10 cellular contexts compared by ENCODE assay signal in the genomic region with DNA sequence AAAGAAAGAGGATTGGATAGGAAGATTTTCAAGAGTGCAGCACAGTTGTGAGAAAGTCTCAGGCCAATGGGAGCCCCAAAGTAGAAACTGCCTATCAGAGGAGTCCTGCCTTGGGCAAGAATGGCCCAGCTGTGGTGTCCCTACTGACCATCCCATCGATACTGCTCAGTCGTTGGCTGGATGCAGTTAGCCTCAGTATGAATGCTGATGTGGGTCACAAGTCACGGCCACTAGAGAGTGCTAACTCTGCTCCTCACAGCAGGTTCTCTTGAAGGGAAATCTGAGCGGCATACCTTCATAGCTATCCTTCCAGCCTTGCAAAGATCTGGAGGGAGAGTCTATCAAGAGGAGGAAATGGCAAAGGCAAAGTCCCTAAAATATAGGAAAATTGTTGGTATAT. TPM values are rescaled to one million over a fixed set of nuclear protein-coding genes. Genes with fewer than 3 reads are reported as not detected.
DNase-seq lines count a peak whose midpoint lies in the region; ATAC-seq and TF ChIP-seq lines count a peak whose summit lies in the region.
"Had no signal": no experiment of that assay in that cellular context is flagged by ENCODE, and none has a peak within 500 bp of the region (broad histone marks: within the 10 kb centered on the region; RNA-seq: fewer than 3 reads in every experiment).

No MANE protein-coding gene starts in this region.

- H3K27ac ChIP-seq in Karpas-422 (ENCODE audit: low read length) = no peak overlapping the region
- H3K27ac ChIP-seq in smooth muscle cell (ENCODE audit: low read depth) = no peak overlapping the region

- no peaks in the 10 kb centered on the region for H3F3A ChIP-seq in smooth muscle cell (ENCODE audit: low read depth)

- no peak overlapping the region for H3K4me3 ChIP-seq in Karpas-422 (ENCODE audit: low read length)
- H3K4me3 ChIP-seq in epithelial cell of esophagus (ENCODE audit: low read length) = no peak overlapping the region
- H3K4me3 ChIP-seq in smooth muscle cell = no peak overlapping the region

- no peaks in the 10 kb centered on the region for H3K79me2 ChIP-seq in Karpas-422 (ENCODE audit: low read length)
- H3K79me2 ChIP-seq in smooth muscle cell (ENCODE audit: low read depth) = no peaks in the 10 kb centered on the region

- WGBS in smooth muscle cell (ENCODE audit: low lambda C conversion rate) = 29% methylated on average over 4 of the region's 4 CpGs

- H3K27me3 Mint-ChIP-seq in progenitor cell of endocrine pancreas (no peaks in the 10 kb centered on the region), T-cell (peaks cover 13 to 15% of the 10 kb centered on the region in 2 donors)

- H3K4me1 Mint-ChIP-seq in progenitor cell of endocrine pancreas (ENCODE audit: low read depth) (no peaks in the 10 kb centered on the region), T-cell (no peaks in the 10 kb centered on the region)
- H3K4me1 Mint-ChIP-seq: memory B cell had no signal

- no peaks in the 10 kb centered on the region for H3K27me3 ChIP-seq in Karpas-422 (ENCODE audit: low read length)
- H3K27me3 ChIP-seq in smooth muscle cell (ENCODE audit: low read depth) = no peaks in the 10 kb centered on the region

- H3K9me3 Mint-ChIP-seq in progenitor cell of endocrine pancreas (ENCODE audit: low read depth) = no peaks in the 10 kb centered on the region
- H3K9me3 Mint-ChIP-seq in T-cell = no peaks in the 10 kb centered on the region
- H3K9me3 Mint-ChIP-seq: memory B cell had no signal

- H3K4me3 Mint-ChIP-seq in progenitor cell of endocrine pancreas (ENCODE audit: low read depth) = no peak overlapping the region
- H3K4me3 Mint-ChIP-seq in T-cell = no peak overlapping the region
- H3K4me3 Mint-ChIP-seq: memory B cell had no signal

- no peak overlapping the region for H3K9ac ChIP-seq in Karpas-422 (ENCODE audit: low read length)
- H3K9ac ChIP-seq in smooth muscle cell (ENCODE audit: low read depth) = no peak overlapping the region

- peak; percentile 37 for TF ChIP-seq CTCF in epithelial cell of esophagus (IDR thresholded peaks at IDR 0.05; ENCODE audit: insufficient read depth, low read depth, low read length, missing control alignments)
- TF ChIP-seq CTCF in progenitor cell of endocrine pancreas (IDR thresholded peaks at IDR 0.05; ENCODE audit: unreplicated experiment) = peak; percentile 46
- no peak for TF ChIP-seq CTCF in smooth muscle cell (IDR thresholded peaks at IDR 0.05; ENCODE audit: borderline replicate concordance, insufficient read depth, poor library complexity, severe bottlenecking)

- no peak overlapping the region for H3K4me2 ChIP-seq in Karpas-422 (ENCODE audit: low read depth, low read length, poor library complexity, severe bottlenecking)
- no peak overlapping the region for H3K4me2 ChIP-seq in smooth muscle cell

- DNase-seq in NCI-H146 (lab: John Stamatoyannopoulos, UW) = peak; percentile 20
- no peak for DNase-seq in NCI-H146 treated with DMSO at 0.1 percent for 48 hours (lab: John Stamatoyannopoulos, UW; ENCODE audit: unreplicated experiment)
- DNase-seq in Karpas-422 = peak; percentile 55
- DNase-seq in epithelial cell of esophagus (ENCODE audit: low read depth) = no peak
- DNase-seq in progenitor cell of endocrine pancreas (ENCODE audit: low spot score, unreplicated experiment) = no peak
- no peak for DNase-seq in T-cell
- DNase-seq in smooth muscle cell (lab: John Stamatoyannopoulos, UW; ENCODE audit: unreplicated experiment) = no peak
- no peak for DNase-seq in NCI-H1436 treated with DMSO at 0.1 percent for 48 hours (lab: John Stamatoyannopoulos, UW)
- DNase-seq: T-helper 2 cell had no signal

- POLR2A ChIA-PET in T-cell (lab: Charles Lee) = no interaction called here

- H3K4me1 ChIP-seq in Karpas-422 (ENCODE audit: low read length) (no peaks in the 10 kb centered on the region), smooth muscle cell (ENCODE audit: low read depth) (no peaks in the 10 kb centered on the region)

- H3K9me3 ChIP-seq in Karpas-422 (ENCODE audit: low read length) (no peaks in the 10 kb centered on the region), smooth muscle cell (replicated peaks; ENCODE audit: low read depth) (no peaks in the 10 kb centered on the region)

- H3K36me3 Mint-ChIP-seq in progenitor cell of endocrine pancreas (ENCODE audit: insufficient read depth) (no peaks in the 10 kb centered on the region), T-cell (no peaks in the 10 kb centered on the region)
- H3K36me3 Mint-ChIP-seq: memory B cell had no signal

- no peaks in the 10 kb centered on the region for H3K36me3 ChIP-seq in Karpas-422 (ENCODE audit: insufficient read depth, low read length)
- no peaks in the 10 kb centered on the region for H3K36me3 ChIP-seq in smooth muscle cell (ENCODE audit: low read depth)

- ATAC-seq in T-cell (replicated peaks in 1 of 4) = no peak

- H4K20me1 ChIP-seq in Karpas-422 (ENCODE audit: insufficient read depth, low read depth, low read length) (no peaks in the 10 kb centered on the region), smooth muscle cell (ENCODE audit: low read depth) (no peaks in the 10 kb centered on the region)

- CTCF ChIA-PET in T-cell (lab: Charles Lee) = interaction anchor here in 1 of 2 donors (0.8 kb wide), 1 partner anchor 19 kb away, joined by 4 read pairs; no protein-coding TSS in a partner anchor

- no peak overlapping the region for H3K27ac Mint-ChIP-seq in progenitor cell of endocrine pancreas
- H3K27ac Mint-ChIP-seq in T-cell = no peak overlapping the region
- H3K27ac Mint-ChIP-seq: memory B cell had no signal

- H2AFZ ChIP-seq in Karpas-422 (ENCODE audit: low read length) (no peak overlapping the region), smooth muscle cell (ENCODE audit: low read depth) (no peak overlapping the region)

- no peaks in the 10 kb centered on the region for H3K9me2 ChIP-seq in Karpas-422 (replicated peaks; ENCODE audit: insufficient read depth, low read length)

RNA-seq across cellular contexts. Expression of gene CETN3, which starts 11.6 kb away (rescaled TPM):
- total RNA-seq in Karpas-422 (2014; rRNA removed; shearing (Covaris generic); ENCODE audit: low replicate concordance) = 54.7 and 55.4 TPM in 2 replicates
- total RNA-seq in progenitor cell of endocrine pancreas (34.7 and 42.3 TPM in 2 replicates), T-cell (10 to 100 TPM in 3 of 5 donors, 1 to 10 TPM in 2; 6.9 to 17.6 (median 15.8) TPM), smooth muscle cell (32.0 and 36.7 TPM in 2 replicates)
- 28.7 and 31.6 TPM in 2 replicates for polyA plus RNA-seq in smooth muscle cell

RNA-seq across cellular contexts. Expression of gene MBLAC2, which starts 53.4 kb away (rescaled TPM):
- 8.3 and 18.0 TPM in 2 replicates for total RNA-seq in Karpas-422 (2014; rRNA removed; shearing (Covaris generic); ENCODE audit: low replicate concordance)
- 4.3 and 4.5 TPM in 2 replicates for total RNA-seq in progenitor cell of endocrine pancreas
- 10 to 100 TPM in 2 of 5 donors, 1 to 10 TPM in 3; 6.0 to 13.0 (median 9.8) TPM for total RNA-seq in T-cell
- 3.7 and 3.8 TPM in 2 replicates for total RNA-seq in smooth muscle cell
- 1.8 and 1.9 TPM in 2 replicates for polyA plus RNA-seq in smooth muscle cell

RNA-seq across cellular contexts. Expression of gene POLR3G, which starts 53.5 kb away (rescaled TPM):
- total RNA-seq in Karpas-422 (2014; rRNA removed; shearing (Covaris generic); ENCODE audit: low replicate concordance) = 32.9 and 62.5 TPM in 2 replicates
- total RNA-seq in progenitor cell of endocrine pancreas (2.1 and 3.2 TPM in 2 replicates), T-cell (1 to 10 TPM in 3 of 5 donors, under 1 TPM in 2; 0.84 to 2.3 (median 1.6) TPM), smooth muscle cell (1.0 and 2.3 TPM in 2 replicates)
- 1.2 and 1.6 TPM in 2 replicates for polyA plus RNA-seq in smooth muscle cell

Comparison
In these comparisons a context has a peak if more than half of its experiments do, and no peak if none do; other contexts are left out.
1. DNase-seq: peak in NCI-H146 (single experiment) and Karpas-422 (single experiment); none in NCI-H146 treated with DMSO at 0.1 percent for 48 hours (single experiment), epithelial cell of esophagus (single experiment), progenitor cell of endocrine pancreas (single experiment), T-cell (0 of 34), smooth muscle cell (single experiment) and NCI-H1436 treated with DMSO at 0.1 percent for 48 hours (single experiment).